In the genomic region with DNA sequence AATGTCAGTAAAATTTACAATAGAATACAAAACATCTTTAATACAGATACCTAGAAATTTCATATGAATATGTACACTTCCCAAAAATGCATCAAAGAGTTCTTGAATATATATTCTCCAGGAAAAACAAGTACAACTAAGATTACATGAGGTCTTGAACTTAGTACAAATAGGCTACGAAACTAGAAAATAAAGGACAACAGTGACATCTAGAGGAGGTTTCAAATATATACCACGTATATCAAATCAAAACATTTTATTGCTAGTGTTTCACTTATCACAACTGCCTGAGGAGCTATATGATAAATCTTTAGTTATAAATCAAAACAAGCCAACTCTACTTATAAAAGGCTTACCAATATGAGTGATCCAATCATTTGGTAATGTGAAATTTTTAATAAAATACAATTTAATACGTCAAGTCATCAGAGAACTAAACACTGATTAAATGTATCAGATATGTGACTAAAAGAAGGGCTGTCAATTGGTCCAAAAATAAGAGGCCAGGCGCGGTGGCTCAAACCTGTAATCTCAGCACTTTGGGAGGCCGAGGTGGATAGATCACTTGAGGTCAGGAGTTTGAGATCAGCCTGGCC, we compare ENCODE assay signal across 9 cellular contexts. TPM values are rescaled to one million over a fixed set of nuclear protein-coding genes. Genes with fewer than 3 reads are reported as not detected.
DNase-seq lines count a peak whose midpoint lies in the region; ATAC-seq and TF ChIP-seq lines count a peak whose summit lies in the region.
"Had no signal": no experiment of that assay in that cellular context is flagged by ENCODE, and none has a peak within 500 bp of the region (broad histone marks: within the 10 kb centered on the region; RNA-seq: fewer than 3 reads in every experiment).

No MANE protein-coding gene starts in this region.

- H3K36me3 ChIP-seq in BJ (ENCODE audit: control insufficient read depth, insufficient read depth, low read length), result no peaks in the 10 kb centered on the region; the same call in 1 of the 2 replicates
- peaks cover 0 to 3% of the 10 kb centered on the region in 2 experiments for H3K36me3 ChIP-seq in mesenchymal stem cell (ENCODE audit: control insufficient read depth in 1 of 2, insufficient read depth in 2 of 2, low read depth in 1 of 2, low read length in 2 of 2)

- CTCF ChIA-PET in BJ (lab: Yijun Ruan, JAX), result interaction anchor here (1.1 to 1.6 kb wide), 6 partner anchors 9 to 887 kb away, joined by 3 to 4 read pairs (median 3); no protein-coding TSS in a partner anchor

- no peak overlapping the region for H2BK15ac ChIP-seq in mesenchymal stem cell (ENCODE audit: low read depth, poor library complexity, severe bottlenecking)

- H3K18ac ChIP-seq in mesenchymal stem cell (ENCODE audit: low read depth in 1 of 2, low read length in 2 of 2), result no peak overlapping the region

- peak; percentile 67 for ATAC-seq in GM18867 (IDR thresholded peaks at IDR 0.05; ENCODE audit: unreplicated experiment)
- ATAC-seq in HG03432 (IDR thresholded peaks at IDR 0.05; ENCODE audit: unreplicated experiment), result peak; percentile 82

- no peak overlapping the region for H3K14ac ChIP-seq in mesenchymal stem cell (ENCODE audit: low read length in 2 of 2)

- H3K9ac ChIP-seq in mesenchymal stem cell (ENCODE audit: low read length), result peak overlapping the region; percentile 6

- no peak overlapping the region for H3K4ac ChIP-seq in mesenchymal stem cell (ENCODE audit: low read depth in 1 of 2, low read length in 2 of 2)

- no peak overlapping the region for H3K4me3 ChIP-seq in BJ (ENCODE audit: low read depth, low read length)
- H3K4me3 ChIP-seq in mesenchymal stem cell (ENCODE audit: insufficient read depth in 1 of 2, low read depth in 1 of 2, low read length in 2 of 2), result no peak overlapping the region

- no peak overlapping the region for H2BK120ac ChIP-seq in mesenchymal stem cell (ENCODE audit: low read depth, low read length)

- no peak overlapping the region for H3K4me2 ChIP-seq in mesenchymal stem cell (ENCODE audit: low read length, poor library complexity, severe bottlenecking)

- no peaks in the 10 kb centered on the region for H3K4me1 ChIP-seq in mesenchymal stem cell (ENCODE audit: control insufficient read depth, insufficient read depth, low read depth, low read length)

- H4K8ac ChIP-seq in mesenchymal stem cell (ENCODE audit: low read length), result no peak overlapping the region

- POLR2A ChIA-PET in BJ (lab: Charles Lee), result no interaction called here

- H3K23ac ChIP-seq in mesenchymal stem cell (ENCODE audit: low read length in 2 of 2), result no peak overlapping the region

- TF ChIP-seq CTCF in BJ (IDR thresholded peaks at IDR 0.05; ENCODE audit: insufficient read depth, low read depth, low read length), result peak; percentile 23; the same call in 1 of the 2 replicates

- H2BK5ac ChIP-seq in mesenchymal stem cell (ENCODE audit: low read depth, low read length, poor library complexity, severe bottlenecking), result no peak overlapping the region

- no peak overlapping the region for H3K27ac ChIP-seq in mesenchymal stem cell (ENCODE audit: low read length, poor library complexity, severe bottlenecking)
- H3K27ac ChIP-seq: HL-60 had no signal

- no peak overlapping the region for H4K91ac ChIP-seq in mesenchymal stem cell (ENCODE audit: low read length)

- H3K27me3 ChIP-seq in BJ (ENCODE audit: control insufficient read depth, insufficient read depth, low read length), result no peaks in the 10 kb centered on the region
- H3K27me3 ChIP-seq in mesenchymal stem cell (ENCODE audit: control insufficient read depth in 1 of 2, insufficient read depth in 1 of 2, low read length in 2 of 2), result no peaks in the 10 kb centered on the region

- H2AFZ ChIP-seq in mesenchymal stem cell (ENCODE audit: low read depth, low read length), result no peak overlapping the region

- H3K9me3 ChIP-seq in mesenchymal stem cell (ENCODE audit: control insufficient read depth, low read length), result no peaks in the 10 kb centered on the region

- peaks cover 6% of the 10 kb centered on the region for H3K79me1 ChIP-seq in mesenchymal stem cell (replicated peaks; ENCODE audit: low read length, poor library complexity, severe bottlenecking)

- WGBS in mesenchymal stem cell, result 87% methylated on average over 3 of the region's 6 CpGs

- no peak overlapping the region for H2AK5ac ChIP-seq in mesenchymal stem cell (ENCODE audit: low read length, severe bottlenecking)

- no peak for DNase-seq in BJ (ENCODE audit: low read depth)
- DNase-seq in NCI-H748 treated with DMSO at 0.1 percent for 48 hours (lab: John Stamatoyannopoulos, UW), result peak; percentile 8
- DNase-seq in cerebellum (ENCODE audit: low spot score), result peak; percentile 16
- DNase-seq in mesenchymal stem cell, result peak; percentile 70
- no peak for DNase-seq in T1000 (lab: John Stamatoyannopoulos, UW)
- no peak for DNase-seq in HuH-7.5 (ENCODE audit: low spot score)

- no peak overlapping the region for H2BK12ac ChIP-seq in mesenchymal stem cell (ENCODE audit: low read length in 2 of 2)

RNA-seq across cellular contexts. Expression of a gene that starts 36.6 kb away (rescaled TPM):
- polyA plus RNA-seq in BJ (2011; rRNA removed), result 10.3 and 21.0 TPM in 2 replicates
- 7.0 and 7.9 TPM in 2 replicates for polyA minus RNA-seq in BJ (2011; rRNA and poly(A)+ RNA removed)
- 43.0 TPM for total RNA-seq in cerebellum
- 15.9 TPM for polyA plus RNA-seq in mesenchymal stem cell (2013, experiment 1 of 2)
- polyA plus RNA-seq in mesenchymal stem cell (2013, experiment 2 of 2), result 16.4 TPM

RNA-seq across cellular contexts. Expression of a gene that starts 36.7 kb away (rescaled TPM):
- polyA plus RNA-seq in BJ (2011; rRNA removed), result 50.6 and 86.3 TPM in 2 replicates
- polyA minus RNA-seq in BJ (2011; rRNA and poly(A)+ RNA removed), result 33.8 and 41.8 TPM in 2 replicates
- 92.1 TPM for total RNA-seq in cerebellum
- 38.8 TPM for polyA plus RNA-seq in mesenchymal stem cell (2013, experiment 1 of 2)
- 40.4 TPM for polyA plus RNA-seq in mesenchymal stem cell (2013, experiment 2 of 2)

Comparison
In these comparisons a context has a peak if more than half of its experiments do, and no peak if none do; other contexts are left out.
1. DNase-seq: peak in NCI-H748 treated with DMSO at 0.1 percent for 48 hours (single experiment), cerebellum (single experiment) and mesenchymal stem cell (single experiment); none in BJ (single experiment), T1000 (single experiment) and HuH-7.5 (single experiment).